ENCODE assay signal across 36 cellular contexts in genomic region chr7:155415093-155415492, GRCh38. TPM values are rescaled to one million over a fixed set of nuclear protein-coding genes. Genes with fewer than 3 reads are reported as not detected.
"Had no signal": no experiment of that assay in that cellular context is flagged by ENCODE, and none has a peak within 500 bp of the region (broad histone marks: within the 10 kb centered on the region; RNA-seq: fewer than 3 reads in every experiment).

No MANE protein-coding gene starts in this region.

- H3K27me3 ChIP-seq: MG63 had no signal

- H3K36me3 ChIP-seq: MG63 had no signal

- H3K4me3 ChIP-seq: MG63 had no signal

- DNase-seq: Kasumi-1, MG63, MM.1S, MV-4-11, NCI-H1048, NCI-H1092, NCI-H1092 treated with DMSO at 0.1 percent for 48 hours, NCI-H1105, NCI-H1105 treated with DMSO at 0.1 percent for 48 hours, NCI-H1417, NCI-H1417 treated with DMSO at 0.1 percent for 48 hours, NCI-H1436, NCI-H1436 treated with DMSO at 0.1 percent for 48 hours, NCI-H146, NCI-H1694, NCI-H1694 treated with DMSO at 0.1 percent for 48 hours, NCI-H187, NCI-H187 treated with DMSO at 0.1 percent for 48 hours, NCI-H1930, NCI-H2029, NCI-H2029 treated with DMSO at 0.1 percent for 48 hours, NCI-H2081, NCI-H2081 treated with DMSO at 0.1 percent for 48 hours, NCI-H2107, NCI-H2171, NCI-H2171 treated with DMSO at 0.1 percent for 48 hours, NCI-H2227 treated with DMSO at 0.1 percent for 48 hours, NCI-H226, NCI-H345, NCI-H446, NCI-H446 treated with DMSO at 0.1 percent for 48 hours, NCI-H510A, NCI-H510A treated with DMSO at 0.1 percent for 48 hours, NCI-H524 had no signal

- H3K9me3 ChIP-seq: MG63 had no signal

RNA-seq across cellular contexts. Expression of gene EN2, which starts 42.8 kb away (rescaled TPM):
- total RNA-seq: M059J, MCF 10A had no signal
